Comparison of ENCODE assay signal across 9 cellular contexts in the genomic region with DNA sequence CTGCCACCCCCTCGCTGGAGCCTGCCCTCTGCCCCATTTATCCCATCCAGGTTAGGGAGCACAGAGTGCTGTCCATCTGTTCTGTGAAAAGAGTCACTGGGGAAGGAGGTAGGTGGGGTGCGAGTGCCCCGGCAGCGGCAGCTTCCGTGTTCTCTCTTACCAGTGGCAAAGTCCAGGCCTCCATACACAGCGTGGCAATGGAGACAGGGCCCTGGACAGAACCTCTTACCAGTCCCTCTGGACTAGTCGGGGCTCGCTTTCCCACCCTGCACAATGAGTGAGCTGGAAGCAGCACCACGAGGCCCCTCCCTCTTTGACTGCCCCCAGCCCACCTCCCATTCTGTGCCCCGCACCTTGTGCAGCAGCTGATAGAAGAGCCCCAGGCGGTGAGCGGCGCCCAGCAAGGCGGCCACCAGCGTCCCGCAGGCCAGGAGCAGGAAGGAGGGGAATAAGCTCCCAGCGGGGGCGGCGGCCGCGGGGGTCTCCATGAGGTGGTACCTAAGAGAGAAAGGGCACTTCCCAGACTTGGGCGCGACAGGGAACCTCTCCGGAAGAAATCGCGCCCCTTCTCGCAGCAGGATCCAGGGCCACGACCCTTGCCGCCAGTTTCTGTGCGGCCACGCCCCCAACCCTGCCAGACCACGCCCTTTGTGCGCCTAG. TPM values are rescaled to one million over a fixed set of nuclear protein-coding genes. Genes with fewer than 3 reads are reported as not detected.
A peak's percentile ranks its signal among the peaks of the same experiment; 100 is the strongest.
DNase-seq lines count a peak whose midpoint lies in the region; ATAC-seq and TF ChIP-seq lines count a peak whose summit lies in the region.
"Had no signal": no experiment of that assay in that cellular context is flagged by ENCODE, and none has a peak within 500 bp of the region (broad histone marks: within the 10 kb centered on the region; RNA-seq: fewer than 3 reads in every experiment).

No MANE protein-coding gene starts in this region.

- H4K20me1 ChIP-seq in DOHH2 (ENCODE audit: control insufficient read depth, insufficient read depth, low read depth, low read length), result no peaks in the 10 kb centered on the region

- peaks cover 31% of the 10 kb centered on the region for H3K4me1 Mint-ChIP-seq in activated naive CD4-positive, alpha-beta T cell treated with anti-CD3 and anti-CD28 coated beads, Interleukin-2, amount 50 U/mL, for 24 hours

- H3K36me3 ChIP-seq in DOHH2 (ENCODE audit: control insufficient read depth, low read length), result peaks cover 23% of the 10 kb centered on the region
- H3K36me3 ChIP-seq in gastrocnemius medialis, result peaks cover 0 to 14% of the 10 kb centered on the region in 2 donors

- no peaks in the 10 kb centered on the region for H3K9me3 ChIP-seq in DOHH2 (ENCODE audit: control insufficient read depth, insufficient read depth, low read length)
- H3K9me3 ChIP-seq in right cardiac atrium (ENCODE audit: control insufficient read depth, low read length), result no peaks in the 10 kb centered on the region
- no peaks in the 10 kb centered on the region for H3K9me3 ChIP-seq in gastrocnemius medialis

- DNase-seq in right cardiac atrium (no peak), gastrocnemius medialis (no peak), SK-N-DZ (ENCODE audit: low spot score) (no peak), SKM-1 (lab: John Stamatoyannopoulos, UW; ENCODE audit: unreplicated experiment) (no peak)

- peak overlapping the region; percentile 95 for H3K4me3 Mint-ChIP-seq in activated naive CD4-positive, alpha-beta T cell treated with anti-CD3 and anti-CD28 coated beads, Interleukin-2, amount 50 U/mL, for 24 hours

- H3K9me3 Mint-ChIP-seq in activated naive CD4-positive, alpha-beta T cell treated with anti-CD3 and anti-CD28 coated beads, Interleukin-2, amount 50 U/mL, for 24 hours, result no peaks in the 10 kb centered on the region

- no peaks in the 10 kb centered on the region for H3K9me2 ChIP-seq in DOHH2 (replicated peaks; ENCODE audit: control insufficient read depth, low read length)

- H3K27ac ChIP-seq in DOHH2 (ENCODE audit: low read depth, low read length), result peak overlapping the region; percentile 60
- H3K27ac ChIP-seq in right cardiac atrium (ENCODE audit: low read length), result peak overlapping the region; percentile 88
- H3K27ac ChIP-seq in gastrocnemius medialis, result peak overlapping the region; percentile 89 to 95 (median 93)

- H3K36me3 Mint-ChIP-seq in activated naive CD4-positive, alpha-beta T cell treated with anti-CD3 and anti-CD28 coated beads, Interleukin-2, amount 50 U/mL, for 24 hours, result peaks cover 5% of the 10 kb centered on the region

- no peak for TF ChIP-seq POLR2A in gastrocnemius medialis (IDR thresholded peaks at IDR 0.05)

- peaks cover 17% of the 10 kb centered on the region for H3K4me1 ChIP-seq in DOHH2 (ENCODE audit: control insufficient read depth, low read length)
- H3K4me1 ChIP-seq in right cardiac atrium (ENCODE audit: control insufficient read depth, insufficient read depth, low read length), result peaks cover 6% of the 10 kb centered on the region
- peaks cover 13 to 15% of the 10 kb centered on the region in 2 donors for H3K4me1 ChIP-seq in gastrocnemius medialis

- H3K4me3 ChIP-seq in DOHH2 (ENCODE audit: low read length) (peak overlapping the region; percentile 85), right cardiac atrium (ENCODE audit: low read length) (peak overlapping the region; percentile 59), gastrocnemius medialis (peak overlapping the region; percentile 78 to 85 (median 84))

- TF ChIP-seq CTCF in DOHH2 (IDR thresholded peaks at IDR 0.05; ENCODE audit: low read depth, low read length, poor library complexity, severe bottlenecking) (no peak), gastrocnemius medialis (IDR thresholded peaks at IDR 0.05 in 4 of 5, conservative IDR thresholded peaks at IDR 0.05 in 1 of 5) (no peak)

- H3K4me2 ChIP-seq in DOHH2 (ENCODE audit: low read length), result peak overlapping the region; percentile 76

- no peaks in the 10 kb centered on the region for H3F3A ChIP-seq in DOHH2 (ENCODE audit: control insufficient read depth, insufficient read depth)

- 3% methylated on average over 33 of the region's 33 CpGs for WGBS in right cardiac atrium

- H3K27me3 ChIP-seq in DOHH2 (ENCODE audit: control insufficient read depth, low read length) (no peaks in the 10 kb centered on the region), right cardiac atrium (ENCODE audit: control insufficient read depth, insufficient read depth) (no peaks in the 10 kb centered on the region), gastrocnemius medialis (no peaks in the 10 kb centered on the region)

- no peaks in the 10 kb centered on the region for H3K27me3 Mint-ChIP-seq in activated naive CD4-positive, alpha-beta T cell treated with anti-CD3 and anti-CD28 coated beads, Interleukin-2, amount 50 U/mL, for 24 hours

- peaks cover 20% of the 10 kb centered on the region for H3K79me2 ChIP-seq in DOHH2 (ENCODE audit: control insufficient read depth, low read length)

- peak; percentile 3 for ATAC-seq in HG03196 (IDR thresholded peaks at IDR 0.05; ENCODE audit: unreplicated experiment)
- peak; percentile 4 to 13 for ATAC-seq in right cardiac atrium
- ATAC-seq in gastrocnemius medialis, result peak in 1 of 2 donors; percentile 3
- no peak for ATAC-seq in HG03175 (IDR thresholded peaks at IDR 0.05; ENCODE audit: unreplicated experiment)

- peak overlapping the region; percentile 98 for H3K27ac Mint-ChIP-seq in activated naive CD4-positive, alpha-beta T cell treated with anti-CD3 and anti-CD28 coated beads, Interleukin-2, amount 50 U/mL, for 24 hours

- intact Hi-C loops in right cardiac atrium (cut with DNase I) (no loop called here), gastrocnemius medialis (cut with DNase I; ENCODE audit: low total_unique reads) (loop anchor here (2.0 to 10.0 kb wide), 4 partner anchors 328 to 1060 kb away; a partner anchor contains a TSS)

- in situ Hi-C loops in gastrocnemius medialis (cut with MboI; ENCODE audit: low sequenced_read_pairs in 4 of 4), result no loop called here

RNA-seq across cellular contexts. Expression of a gene that starts 17.5 kb away (rescaled TPM):
- 10 to 100 TPM; 15.2 to 20.9 (median 16.5) TPM for total RNA-seq in right cardiac atrium
- polyA plus RNA-seq in right cardiac atrium, result 11.3 TPM
- total RNA-seq in gastrocnemius medialis, result 1 to 10 TPM; 3.2 to 6.3 (median 5.2) TPM
- polyA plus RNA-seq in SK-N-DZ (2014; cell fraction: cytosol; rRNA removed), result 3.1 and 4.5 TPM in 2 replicates
- 5.5 and 6.8 TPM in 2 replicates for polyA plus RNA-seq in SK-N-DZ (2014; cell fraction: nucleus; rRNA removed)

RNA-seq across cellular contexts. Expression of a gene that starts 42.7 kb away (rescaled TPM):
- total RNA-seq in right cardiac atrium, result not detected
- not detected for polyA plus RNA-seq in right cardiac atrium
- total RNA-seq in gastrocnemius medialis, result not detected
- not detected in 2 replicates for polyA plus RNA-seq in SK-N-DZ (2014; cell fraction: cytosol; rRNA removed)
- polyA plus RNA-seq in SK-N-DZ (2014; cell fraction: nucleus; rRNA removed), result not detected in 2 replicates
- total RNA-seq: T-helper 2 cell treated with Interferon-gamma antibody and Interleukin-4, amounts not matched to agents 100 ng/mL and 5 ng/mL, for 36 hours had no signal
